ENCODE assay signal across 25 cellular contexts in the genomic region with DNA sequence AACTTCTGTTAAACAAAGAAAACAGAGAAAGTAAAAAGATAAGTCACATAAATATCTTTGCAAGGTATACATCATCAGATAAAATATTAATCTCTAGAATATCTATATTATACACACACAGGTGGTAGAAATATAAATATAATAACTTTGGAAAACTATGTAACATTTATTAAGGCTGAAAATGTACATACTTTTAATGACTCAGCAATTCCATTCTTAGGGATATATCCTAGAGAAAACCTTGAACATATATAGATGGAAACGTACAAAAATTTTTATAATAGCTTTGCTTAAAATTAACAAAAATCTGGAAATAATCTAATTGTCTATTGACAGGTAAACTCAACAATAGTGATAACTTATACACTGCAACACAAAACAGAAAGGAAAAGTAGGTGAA.
"Had no signal": no experiment of that assay in that cellular context is flagged by ENCODE, and none has a peak within 500 bp of the region (broad histone marks: within the 10 kb centered on the region; RNA-seq: fewer than 3 reads in every experiment).

No MANE protein-coding gene starts in this region.

- H3K4me3 ChIP-seq: MG63 had no signal

- H3K9me2 ChIP-seq: SK-N-SH had no signal

- DNase-seq: MG63, NCI-H1092, NCI-H1105 treated with DMSO at 0.1 percent for 48 hours, NCI-H1417 treated with DMSO at 0.1 percent for 48 hours, NCI-H146, NCI-H1694 treated with DMSO at 0.1 percent for 48 hours, NCI-H2029, NCI-H2081 treated with DMSO at 0.1 percent for 48 hours, NCI-H2171, NCI-H226, NCI-H446, NCI-H510A, NCI-H524 treated with DMSO at 0.1 percent for 48 hours, NCI-H69, NCI-H774, PC-3, SHP77, SK-N-SH, SW 1271, T-cell had no signal

- H3K27me3 ChIP-seq: MG63 had no signal

- H3K9me3 ChIP-seq: MG63, SK-N-SH had no signal

- FAIRE-seq: HTR-8/SVneo had no signal

- H3K4me2 ChIP-seq: KMS-11, SK-N-SH had no signal

- H3K27ac ChIP-seq: HL-60, KMS-11, RWPE1 had no signal

- H3K36me3 ChIP-seq: MG63 had no signal

- H3K9ac ChIP-seq: KMS-11, SK-N-SH had no signal

- ATAC-seq: Panc1, PC-3, T-cell had no signal
